In the genomic region with DNA sequence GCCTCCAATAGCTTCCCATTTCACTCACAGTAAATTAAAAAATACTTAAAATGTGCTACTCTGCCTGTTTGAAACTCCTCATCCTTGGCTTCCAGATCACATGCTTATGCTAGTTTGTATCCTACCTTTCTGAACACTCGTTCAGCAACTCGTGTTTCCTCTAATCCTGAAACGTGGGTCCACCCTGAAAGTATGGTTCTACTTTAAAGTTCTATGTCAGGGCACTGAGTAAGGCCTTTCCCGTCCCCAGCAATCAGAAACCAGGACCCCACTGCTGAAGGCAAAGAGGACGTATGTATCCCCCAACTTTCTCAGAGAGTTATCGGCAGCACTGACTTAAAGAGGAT, we compare ENCODE assay signal across 8 cellular contexts. TPM values are rescaled to one million over a fixed set of nuclear protein-coding genes. Genes with fewer than 3 reads are reported as not detected.
DNase-seq lines count a peak whose midpoint lies in the region; ATAC-seq and TF ChIP-seq lines count a peak whose summit lies in the region.

No MANE protein-coding gene starts in this region.

- DNase-seq in NCI-H2107 treated with DMSO at 0.1 percent for 48 hours (lab: John Stamatoyannopoulos, UW; ENCODE audit: unreplicated experiment) (peak; percentile 68), NCI-H2107 (lab: John Stamatoyannopoulos, UW) (no peak), SK-N-SH (no peak), fibroblast of mammary gland (ENCODE audit: low read depth) (no peak), trophoblast cell (peak in 1 of 2 donors; percentile 16), dermis blood vessel endothelial cell (no peak)

- peak overlapping the region; percentile 90 for H4K91ac ChIP-seq in trophoblast cell (ENCODE audit: low read depth, low read length)

- peak overlapping the region; percentile 71 for H2BK120ac ChIP-seq in trophoblast cell (ENCODE audit: insufficient read depth, low read length, poor library complexity)

- H3K27me3 ChIP-seq in SK-N-SH (ENCODE audit: insufficient read depth) (no peaks in the 10 kb centered on the region), trophoblast cell (ENCODE audit: insufficient read depth, low read length) (no peaks in the 10 kb centered on the region)

- TF ChIP-seq RAD21 in SK-N-SH (IDR thresholded peaks at IDR 0.05; ENCODE audit: low read length) = no peak

- H3K79me2 ChIP-seq in SK-N-SH (ENCODE audit: insufficient read depth) (peaks cover 39% of the 10 kb centered on the region), trophoblast cell (ENCODE audit: control insufficient read depth, insufficient read depth, low read length, poor library complexity) (peaks cover 5% of the 10 kb centered on the region)

- 6% methylated on average over 6 of the region's 6 CpGs for WGBS in SK-N-SH (ENCODE audit: low lambda C conversion rate)
- WGBS in trophoblast cell (ENCODE audit: extremely low coverage, insufficient coverage, insufficient read length) = no CpG with 5 or more reads among the region's 6 CpGs

- peak overlapping the region; percentile 80 for H3K18ac ChIP-seq in trophoblast cell (ENCODE audit: low read length)

- TF ChIP-seq CTCF in SK-N-SH (IDR thresholded peaks at IDR 0.05) (no peak), fibroblast of mammary gland (conservative IDR thresholded peaks at IDR 0.05; ENCODE audit: control insufficient read depth, insufficient read depth, low read depth, low read length) (no peak)

- H3K4me2 ChIP-seq in SK-N-SH (peak overlapping the region; percentile 91), trophoblast cell (ENCODE audit: low read length) (peak overlapping the region; percentile 77)

- H2AFZ ChIP-seq in SK-N-SH (ENCODE audit: low read depth) (peak overlapping the region; percentile 99), trophoblast cell (ENCODE audit: insufficient read depth, low read length, poor library complexity) (peak overlapping the region; percentile 81)

- H2BK12ac ChIP-seq in trophoblast cell (ENCODE audit: low read length) = peak overlapping the region; percentile 61

- H2BK5ac ChIP-seq in trophoblast cell (ENCODE audit: low read depth, low read length, poor library complexity) = peak overlapping the region; percentile 78

- no peaks in the 10 kb centered on the region for H3K9me2 ChIP-seq in SK-N-SH

- H3K4ac ChIP-seq in trophoblast cell (ENCODE audit: low read depth, low read length) = no peak overlapping the region

- H3K9ac ChIP-seq in SK-N-SH (peak overlapping the region; percentile 89), trophoblast cell (ENCODE audit: low read length) (peak overlapping the region; percentile 75)

- TF ChIP-seq EP300 in SK-N-SH (IDR thresholded peaks at IDR 0.05; ENCODE audit: borderline replicate concordance in 1 of 2, low read depth in 1 of 2, low read length in 1 of 2) = no peak

- H3K27ac ChIP-seq in SK-N-SH (ENCODE audit: low read depth in 2 of 2, low read length in 1 of 2) (peak overlapping the region; percentile 86 to 97), trophoblast cell (ENCODE audit: low read depth, low read length) (peak overlapping the region; percentile 70)

- POLR2A ChIA-PET in SK-N-SH (lab: Yijun Ruan, JAX) = interaction anchor here (0.8 to 1.7 kb wide), 4 partner anchors 10 to 406 kb away, joined by 3 to 5 read pairs (median 4); partner anchors contain the start of gene C1orf21

- H3K4me3 ChIP-seq in SK-N-SH (ENCODE audit: low read depth in 2 of 2, low read length in 1 of 2) (peak overlapping the region; percentile 94 to 99), fibroblast of mammary gland (ENCODE audit: control insufficient read depth, low read depth, low read length) (peak overlapping the region; percentile 93), trophoblast cell (ENCODE audit: low read depth, low read length) (peak overlapping the region; percentile 87)

- H3K9me3 ChIP-seq in SK-N-SH (no peaks in the 10 kb centered on the region), trophoblast cell (ENCODE audit: insufficient read depth, low read depth, low read length) (peaks cover 2% of the 10 kb centered on the region)

- no peak overlapping the region for H2AK5ac ChIP-seq in trophoblast cell (ENCODE audit: low read length)

- H4K8ac ChIP-seq in trophoblast cell (ENCODE audit: low read depth, low read length) = peak overlapping the region; percentile 100

- no peak overlapping the region for H3K23ac ChIP-seq in trophoblast cell (ENCODE audit: low read length)

- H3K79me1 ChIP-seq in trophoblast cell (ENCODE audit: low read length) = peaks cover 11% of the 10 kb centered on the region

- ATAC-seq in GM21723 (IDR thresholded peaks at IDR 0.05; ENCODE audit: unreplicated experiment) (no peak), HG03342 (IDR thresholded peaks at IDR 0.05; ENCODE audit: unreplicated experiment) (no peak)

- peak overlapping the region; percentile 71 for H3K14ac ChIP-seq in trophoblast cell (ENCODE audit: low read length)

- no peaks in the 10 kb centered on the region for H4K20me1 ChIP-seq in SK-N-SH (ENCODE audit: insufficient read depth)

- CTCF ChIA-PET in SK-N-SH (lab: Yijun Ruan, JAX) = interaction anchor here (1.3 to 2.1 kb wide), 4 partner anchors 8 to 416 kb away, joined by 3 to 5 read pairs (median 4); no protein-coding TSS in a partner anchor

- H3F3A ChIP-seq in SK-N-SH (replicated peaks; ENCODE audit: insufficient read depth) = peaks cover 6% of the 10 kb centered on the region

- H4K12ac ChIP-seq in trophoblast cell (ENCODE audit: low read depth, low read length) = peak overlapping the region; percentile 66

- peaks cover 16 to 21% of the 10 kb centered on the region in 2 experiments for H3K36me3 ChIP-seq in SK-N-SH (replicated peaks in 1 of 2; ENCODE audit: control insufficient read depth in 1 of 2, insufficient read depth in 2 of 2, low read length in 1 of 2)
- peaks cover 0 to 3% of the 10 kb centered on the region in 2 experiments for H3K36me3 ChIP-seq in trophoblast cell (ENCODE audit: control insufficient read depth in 1 of 2, insufficient read depth in 2 of 2, low read length in 2 of 2)

- H3K4me1 ChIP-seq in SK-N-SH (ENCODE audit: control insufficient read depth in 1 of 2, insufficient read depth in 2 of 2, low read depth in 1 of 2, low read length in 1 of 2) (peaks cover 18 to 20% of the 10 kb centered on the region in 2 experiments; a peak in 3 of 4 replicates), trophoblast cell (ENCODE audit: control insufficient read depth in 1 of 2, insufficient read depth in 2 of 2, low read length in 2 of 2) (peaks cover 0 to 9% of the 10 kb centered on the region in 2 experiments)

TF ChIP-seq in SK-N-SH, 30 proteins besides CTCF, POLR2A, EP300 and RAD21:
- TF ChIP-seq, protein P1, sequence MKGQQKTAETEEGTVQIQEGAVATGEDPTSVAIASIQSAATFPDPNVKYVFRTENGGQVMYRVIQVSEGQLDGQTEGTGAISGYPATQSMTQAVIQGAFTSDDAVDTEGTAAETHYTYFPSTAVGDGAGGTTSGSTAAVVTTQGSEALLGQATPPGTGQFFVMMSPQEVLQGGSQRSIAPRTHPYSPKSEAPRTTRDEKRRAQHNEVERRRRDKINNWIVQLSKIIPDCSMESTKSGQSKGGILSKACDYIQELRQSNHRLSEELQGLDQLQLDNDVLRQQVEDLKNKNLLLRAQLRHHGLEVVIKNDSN (IDR thresholded peaks at IDR 0.05; ENCODE audit: borderline replicate concordance, low read depth) = no peak
- TF ChIP-seq CHD2 (IDR thresholded peaks at IDR 0.05; ENCODE audit: low read length, partially characterized antibody) (no peak), ELF1 (IDR thresholded peaks at IDR 0.05) (no peak), SIN3A (IDR thresholded peaks at IDR 0.05; ENCODE audit: borderline replicate concordance, low read depth, low read length) (no peak)

RNA-seq across cellular contexts. Expression of gene TSEN15, which starts 0.4 kb away (rescaled TPM):
- 28.4 and 29.0 TPM in 2 replicates for polyA plus RNA-seq in SK-N-SH (2012; rRNA removed)
- 29.9 and 33.7 TPM in 2 replicates for polyA plus RNA-seq in SK-N-SH (2012; cell fraction: cytosol; rRNA removed)
- 21.6 and 24.2 TPM in 2 replicates for polyA plus RNA-seq in SK-N-SH (2012; cell fraction: nucleus; rRNA removed)
- 23.5 and 24.0 TPM in 2 replicates for polyA plus RNA-seq in trophoblast cell (2013)
- total RNA-seq in dermis blood vessel endothelial cell = 24.5 and 30.1 TPM in 2 replicates

RNA-seq across cellular contexts. Expression of gene COLGALT2, which starts 13.6 kb away (rescaled TPM):
- 4.4 and 6.2 TPM in 2 replicates for polyA plus RNA-seq in SK-N-SH (2012; rRNA removed)
- 4.9 and 5.9 TPM in 2 replicates for polyA plus RNA-seq in SK-N-SH (2012; cell fraction: cytosol; rRNA removed)
- 12.8 and 14.6 TPM in 2 replicates for polyA plus RNA-seq in SK-N-SH (2012; cell fraction: nucleus; rRNA removed)
- polyA plus RNA-seq in trophoblast cell (2013) = 0.45 and 0.49 TPM in 2 replicates
- total RNA-seq in dermis blood vessel endothelial cell = 0.14 TPM in 1 of 2 replicates, not detected in the other
